21 cellular contexts compared by ENCODE assay signal in genomic region chr4:175306436-175306835, GRCh38.
A peak's percentile ranks its signal among the peaks of the same experiment; 100 is the strongest.
DNase-seq lines count a peak whose midpoint lies in the region; ATAC-seq and TF ChIP-seq lines count a peak whose summit lies in the region.
"Had no signal": no experiment of that assay in that cellular context is flagged by ENCODE, and none has a peak within 500 bp of the region (broad histone marks: within the 10 kb centered on the region; RNA-seq: fewer than 3 reads in every experiment).

No MANE protein-coding gene starts in this region.

- H3K4me1 Mint-ChIP-seq in activated T-cell treated with anti-CD3 and anti-CD28 coated beads, Interleukin-2, amount 50 U/mL, for 4 hours (ENCODE audit: low read depth) = no peaks in the 10 kb centered on the region

- H3K27me3 Mint-ChIP-seq in activated T-cell treated with anti-CD3 and anti-CD28 coated beads, Interleukin-2, amount 50 U/mL, for 4 hours (ENCODE audit: low read depth) = no peaks in the 10 kb centered on the region

- no peaks in the 10 kb centered on the region for H3K27me3 ChIP-seq in H7 (ENCODE audit: control insufficient read depth, insufficient read depth, low read length)

- H3K36me3 Mint-ChIP-seq in activated T-cell treated with anti-CD3 and anti-CD28 coated beads, Interleukin-2, amount 50 U/mL, for 4 hours (ENCODE audit: insufficient read depth) = no peaks in the 10 kb centered on the region

- H3K36me3 ChIP-seq in H7 (replicated peaks; ENCODE audit: control insufficient read depth, insufficient read depth, low read length) = no peaks in the 10 kb centered on the region

- H3K9me3 Mint-ChIP-seq in activated T-cell treated with anti-CD3 and anti-CD28 coated beads, Interleukin-2, amount 50 U/mL, for 4 hours = peaks cover 7% of the 10 kb centered on the region

- no peak overlapping the region for H3K4me3 Mint-ChIP-seq in activated T-cell treated with anti-CD3 and anti-CD28 coated beads, Interleukin-2, amount 50 U/mL, for 4 hours
- H3K4me3 Mint-ChIP-seq: H9 had no signal

- TF ChIP-seq CTCF in astrocyte of the spinal cord (IDR thresholded peaks at IDR 0.05; ENCODE audit: low read depth, low read length) = no peak

- ATAC-seq in esophagus mucosa = no peak
- no peak for ATAC-seq in activated T-cell treated with anti-CD3 and anti-CD28 coated beads, Interleukin-2, amount 50 U/mL, for 4 hours
- ATAC-seq: SK-N-SH treated with all-trans-retinoic acid at 6 μM for 48 hours had no signal

- in situ Hi-C loops in astrocyte of the spinal cord (cut with HindIII; ENCODE audit: low sequenced_read_pairs) = no loop called here

- H3K4me3 ChIP-seq in astrocyte of the spinal cord (ENCODE audit: low read depth, low read length) (no peak overlapping the region), H7 (ENCODE audit: insufficient read depth, low read depth, low read length) (no peak overlapping the region)
- H3K4me3 ChIP-seq: GM23248 had no signal

- DNase-seq in A172 (ENCODE audit: low spot score) (peak; percentile 41), M059J (ENCODE audit: low read depth) (peak; percentile 4), astrocyte of the spinal cord (ENCODE audit: low read depth, low spot score) (peak; percentile 17), left kidney (ENCODE audit: low read depth, low spot score) (peak; percentile 25), H7 (no peak)
- DNase-seq in activated T-cell treated with anti-CD3 and anti-CD28 coated beads, Interleukin-2, amount 50 U/mL, for 4 hours = no peak
- no peak for DNase-seq in effector CD8-positive, alpha-beta T cell (lab: John Stamatoyannopoulos, UW)
- DNase-seq: DMS153, DND-41, GM23248, H9, IMR-90, KG1, NCI-H1092, NCI-H1417 treated with DMSO at 0.1 percent for 48 hours, NCI-H1694 treated with DMSO at 0.1 percent for 48 hours, NCI-H2081, NCI-H2227 treated with DMSO at 0.1 percent for 48 hours, NCI-H526 treated with DMSO at 0.1 percent for 48 hours had no signal

Comparison
In these comparisons a context has a peak if more than half of its experiments do, and no peak if none do; other contexts are left out.
1. DNase-seq: peak in A172 (single experiment), M059J (single experiment), astrocyte of the spinal cord (single experiment) and left kidney (single experiment); none in H7 (single experiment), activated T-cell treated with anti-CD3 and anti-CD28 coated beads, Interleukin-2, amount 50 U/mL, for 4 hours (single experiment) and effector CD8-positive, alpha-beta T cell (single experiment).